Comparison of ENCODE assay signal across 36 cellular contexts in genomic region chr10:127029061-127029460, GRCh38.
"Had no signal": no experiment of that assay in that cellular context is flagged by ENCODE, and none has a peak within 500 bp of the region (broad histone marks: within the 10 kb centered on the region; RNA-seq: fewer than 3 reads in every experiment).

No MANE protein-coding gene starts in this region.

- H3K9me3 ChIP-seq: adrenal gland, body of pancreas, breast epithelium had no signal

- H3K36me3 Mint-ChIP-seq: activated CD8-positive, alpha-beta memory T cell treated with anti-CD3 and anti-CD28 coated beads, Interleukin-2, amount 10 ng/mL, durations not matched to agents 7 days and 5 days; activated naive CD4-positive, alpha-beta T cell treated with anti-CD3 and anti-CD28 coated beads, Interleukin-2, amount 50 U/mL, for 72 hours; activated naive CD8-positive, alpha-beta T cell treated with anti-CD3 and anti-CD28 coated beads for 36 hours had no signal

- H3K4me1 Mint-ChIP-seq: activated B cell treated with CpG ODN at 0.5 μM for 24 hours; activated CD4-positive, alpha-beta memory T cell treated with anti-CD3 and anti-CD28 coated beads, Interleukin-2, amount 10 ng/mL, durations not matched to agents 7 days and 5 days; activated CD4-positive, alpha-beta T cell treated with anti-CD3 and anti-CD28 coated beads, Interleukin-2, amount 10 ng/mL, durations not matched to agents 7 days and 5 days; activated CD8-positive, alpha-beta memory T cell treated with anti-CD3 and anti-CD28 coated beads, Interleukin-2, amount 10 ng/mL, durations not matched to agents 7 days and 5 days; activated naive CD8-positive, alpha-beta T cell treated with anti-CD3 and anti-CD28 coated beads for 36 hours; activated T-helper 17 cell treated with anti-CD3 and anti-CD28 coated beads, Interleukin-2, amount 50 U/mL, for 72 hours had no signal

- H3K27ac Mint-ChIP-seq: activated B cell treated with CpG ODN at 0.5 μM for 24 hours; activated CD4-positive, alpha-beta memory T cell treated with anti-CD3 and anti-CD28 coated beads, Interleukin-2, amount 10 ng/mL, durations not matched to agents 7 days and 5 days; activated CD4-positive, alpha-beta T cell treated with anti-CD3 and anti-CD28 coated beads, Interleukin-2, amount 10 ng/mL, durations not matched to agents 7 days and 5 days; activated CD8-positive, alpha-beta memory T cell treated with anti-CD3 and anti-CD28 coated beads, Interleukin-2, amount 10 ng/mL, durations not matched to agents 7 days and 5 days; activated CD8-positive, alpha-beta T cell treated with anti-CD3 and anti-CD28 coated beads, Interleukin-2, amount 10 ng/mL, durations not matched to agents 7 days and 5 days; activated naive CD4-positive, alpha-beta T cell treated with anti-CD3 and anti-CD28 coated beads for 36 hours; activated naive CD4-positive, alpha-beta T cell treated with anti-CD3 and anti-CD28 coated beads, Interleukin-2, amount 50 U/mL, for 72 hours; activated naive CD8-positive, alpha-beta T cell treated with anti-CD3 and anti-CD28 coated beads for 36 hours; activated T-cell treated with anti-CD3 and anti-CD28 coated beads, Interleukin-2, amount 50 U/mL, for 72 hours; activated T-helper 1 cell treated with anti-CD3 and anti-CD28 coated beads, Interleukin-12 subunit alpha, Interleukin-12 subunit beta, Interleukin-2, Interleukin-4 antibody, amounts not matched to agents 30 ng/mL and 10 ng/mL and 1 ng/mL, durations not matched to agents 14 hours and 24 hours and 36 hours; activated T-helper 17 cell treated with anti-CD3 and anti-CD28 coated beads, Interleukin-2, amount 50 U/mL, for 72 hours; T-helper 1 cell treated with Interleukin-12 subunit alpha and Interleukin-12 subunit beta and Interleukin-4 antibody, amounts not matched to agents 30 μg/mL and 1 μg/mL, for 36 hours; T-helper 2 cell treated with Interferon-gamma antibody and Interleukin-4, amounts not matched to agents 5 μg/mL and 100 μg/mL, for 36 hours had no signal

- ATAC-seq: activated CD8-positive, alpha-beta memory T cell treated with anti-CD3 and anti-CD28 coated beads, Interleukin-2, amount 10 ng/mL, durations not matched to agents 7 days and 5 days; activated CD8-positive, alpha-beta T cell treated with anti-CD3 and anti-CD28 coated beads, Interleukin-2, amount 10 ng/mL, durations not matched to agents 7 days and 5 days; activated naive CD4-positive, alpha-beta T cell treated with anti-CD3 and anti-CD28 coated beads, Interleukin-2, amount 50 U/mL, for 72 hours; activated T-cell treated with anti-CD3 and anti-CD28 coated beads, Interleukin-2, amount 50 U/mL, for 4 hours; activated T-cell treated with anti-CD3 and anti-CD28 coated beads, Interleukin-2, amount 50 U/mL, for 72 hours; activated T-helper 17 cell treated with anti-CD3 and anti-CD28 coated beads, Interleukin-2, amount 50 U/mL, for 72 hours; body of pancreas had no signal

- H3K4me3 ChIP-seq: adrenal gland, body of pancreas, breast epithelium had no signal

- DNase-seq: activated B cell treated with CpG ODN at 0.5 μM for 24 hours; activated CD4-positive, alpha-beta memory T cell treated with anti-CD3 and anti-CD28 coated beads, Interleukin-2, amount 10 ng/mL, durations not matched to agents 7 days and 5 days; activated CD4-positive, alpha-beta T cell treated with anti-CD3 and anti-CD28 coated beads for 4 hours; activated CD4-positive, alpha-beta T cell treated with anti-CD3 and anti-CD28 coated beads, Interleukin-2, amount 10 ng/mL, durations not matched to agents 7 days and 5 days; activated CD4-positive, alpha-beta T cell treated with anti-CD3 and anti-CD28 coated beads, Interleukin-2, amount 50 U/mL, for 48 hours; activated CD4-positive, CD25-positive, alpha-beta regulatory T cell treated with anti-CD3 and anti-CD28 coated beads, Interleukin-2, amount 50 U/mL, for 72 hours; activated CD8-positive, alpha-beta memory T cell treated with anti-CD3 and anti-CD28 coated beads for 24 hours; activated CD8-positive, alpha-beta memory T cell treated with anti-CD3 and anti-CD28 coated beads, Interleukin-2, amount 10 ng/mL, durations not matched to agents 7 days and 5 days; activated CD8-positive, alpha-beta T cell treated with anti-CD3 and anti-CD28 coated beads, Interleukin-2, amount 10 ng/mL, durations not matched to agents 7 days and 5 days; activated effector memory CD4-positive, alpha-beta T cell treated with anti-CD3 and anti-CD28 coated beads, Interleukin-2, amount 50 U/mL, for 16 hours; activated gamma-delta T cell treated with Interleukin-2 at 50 U/mL for 16 hours; activated naive CD4-positive, alpha-beta T cell; activated naive CD4-positive, alpha-beta T cell treated with anti-CD3 and anti-CD28 coated beads for 36 hours; activated naive CD4-positive, alpha-beta T cell treated with anti-CD3 and anti-CD28 coated beads, Interleukin-2, amount 50 U/mL, for 16 hours; activated naive CD8-positive, alpha-beta T cell treated with anti-CD3 and anti-CD28 coated beads for 36 hours; activated T-cell treated with anti-CD3 and anti-CD28 coated beads for 4 hours; activated T-cell treated with anti-CD3 and anti-CD28 coated beads, Interleukin-2, amount 50 U/mL, for 1 hour; activated T-cell treated with anti-CD3 and anti-CD28 coated beads, Interleukin-2, amount 50 U/mL, for 4 hours; activated T-cell treated with anti-CD3 and anti-CD28 coated beads, Interleukin-2, amount 50 U/mL, for 72 hours; amniotic stem cell; aorta; body of pancreas; brain microvascular endothelial cell; central memory CD4-positive, alpha-beta T cell; SW 1271; T-helper 1 cell; T-helper 2 cell; T-helper 9 cell had no signal

- H3K9me3 Mint-ChIP-seq: activated B cell treated with CpG ODN at 0.5 μM for 24 hours; activated CD4-positive, alpha-beta T cell treated with anti-CD3 and anti-CD28 coated beads, Interleukin-2, amount 10 ng/mL, durations not matched to agents 7 days and 5 days; activated naive CD4-positive, alpha-beta T cell treated with anti-CD3 and anti-CD28 coated beads for 36 hours; activated naive CD4-positive, alpha-beta T cell treated with anti-CD3 and anti-CD28 coated beads, Interleukin-2, amount 50 U/mL, for 72 hours; activated naive CD8-positive, alpha-beta T cell treated with anti-CD3 and anti-CD28 coated beads for 36 hours; activated T-cell treated with anti-CD3 and anti-CD28 coated beads, Interleukin-2, amount 50 U/mL, for 4 hours; activated T-cell treated with anti-CD3 and anti-CD28 coated beads, Interleukin-2, amount 50 U/mL, for 72 hours; activated T-helper 1 cell treated with anti-CD3 and anti-CD28 coated beads, Interleukin-12 subunit alpha, Interleukin-12 subunit beta, Interleukin-2, Interleukin-4 antibody, amounts not matched to agents 30 ng/mL and 10 ng/mL and 1 ng/mL, durations not matched to agents 14 hours and 24 hours and 36 hours; T-helper 1 cell treated with Interleukin-12 subunit alpha and Interleukin-12 subunit beta and Interleukin-4 antibody, amounts not matched to agents 30 μg/mL and 1 μg/mL, for 36 hours; T-helper 2 cell treated with Interferon-gamma antibody and Interleukin-4, amounts not matched to agents 5 μg/mL and 100 μg/mL, for 36 hours had no signal

- H3K4me1 ChIP-seq: adrenal gland, body of pancreas, breast epithelium had no signal

- H3K27ac ChIP-seq: adrenal gland, body of pancreas, brain microvascular endothelial cell, breast epithelium, VCaP had no signal

- H3K27me3 Mint-ChIP-seq: activated B cell treated with CpG ODN at 0.5 μM for 24 hours; activated CD4-positive, alpha-beta memory T cell treated with anti-CD3 and anti-CD28 coated beads, Interleukin-2, amount 10 ng/mL, durations not matched to agents 7 days and 5 days; activated CD4-positive, alpha-beta T cell treated with anti-CD3 and anti-CD28 coated beads, Interleukin-2, amount 10 ng/mL, durations not matched to agents 7 days and 5 days; activated CD8-positive, alpha-beta memory T cell treated with anti-CD3 and anti-CD28 coated beads, Interleukin-2, amount 10 ng/mL, durations not matched to agents 7 days and 5 days; activated naive CD8-positive, alpha-beta T cell treated with anti-CD3 and anti-CD28 coated beads for 36 hours; activated T-helper 17 cell treated with anti-CD3 and anti-CD28 coated beads, Interleukin-2, amount 50 U/mL, for 72 hours had no signal

- H3K4me3 Mint-ChIP-seq: activated B cell treated with CpG ODN at 0.5 μM for 24 hours; activated CD4-positive, alpha-beta memory T cell treated with anti-CD3 and anti-CD28 coated beads, Interleukin-2, amount 10 ng/mL, durations not matched to agents 7 days and 5 days; activated CD4-positive, alpha-beta T cell treated with anti-CD3 and anti-CD28 coated beads, Interleukin-2, amount 10 ng/mL, durations not matched to agents 7 days and 5 days; activated CD8-positive, alpha-beta memory T cell treated with anti-CD3 and anti-CD28 coated beads, Interleukin-2, amount 10 ng/mL, durations not matched to agents 7 days and 5 days; activated CD8-positive, alpha-beta T cell treated with anti-CD3 and anti-CD28 coated beads, Interleukin-2, amount 10 ng/mL, durations not matched to agents 7 days and 5 days; activated naive CD4-positive, alpha-beta T cell treated with anti-CD3 and anti-CD28 coated beads for 36 hours; activated naive CD8-positive, alpha-beta T cell treated with anti-CD3 and anti-CD28 coated beads for 36 hours; activated T-cell treated with anti-CD3 and anti-CD28 coated beads, Interleukin-2, amount 50 U/mL, for 4 hours; activated T-cell treated with anti-CD3 and anti-CD28 coated beads, Interleukin-2, amount 50 U/mL, for 72 hours; activated T-helper 1 cell treated with anti-CD3 and anti-CD28 coated beads, Interleukin-12 subunit alpha, Interleukin-12 subunit beta, Interleukin-2, Interleukin-4 antibody, amounts not matched to agents 30 ng/mL and 10 ng/mL and 1 ng/mL, durations not matched to agents 14 hours and 24 hours and 36 hours; activated T-helper 17 cell treated with anti-CD3 and anti-CD28 coated beads, Interleukin-2, amount 50 U/mL, for 72 hours; T-helper 1 cell treated with Interleukin-12 subunit alpha and Interleukin-12 subunit beta and Interleukin-4 antibody, amounts not matched to agents 30 μg/mL and 1 μg/mL, for 36 hours; T-helper 2 cell treated with Interferon-gamma antibody and Interleukin-4, amounts not matched to agents 5 μg/mL and 100 μg/mL, for 36 hours had no signal

- H3K27me3 ChIP-seq: adrenal gland, body of pancreas, brain microvascular endothelial cell, breast epithelium had no signal

- H3K36me3 ChIP-seq: breast epithelium had no signal
